ENCODE assay signal across 14 cellular contexts in the genomic region with DNA sequence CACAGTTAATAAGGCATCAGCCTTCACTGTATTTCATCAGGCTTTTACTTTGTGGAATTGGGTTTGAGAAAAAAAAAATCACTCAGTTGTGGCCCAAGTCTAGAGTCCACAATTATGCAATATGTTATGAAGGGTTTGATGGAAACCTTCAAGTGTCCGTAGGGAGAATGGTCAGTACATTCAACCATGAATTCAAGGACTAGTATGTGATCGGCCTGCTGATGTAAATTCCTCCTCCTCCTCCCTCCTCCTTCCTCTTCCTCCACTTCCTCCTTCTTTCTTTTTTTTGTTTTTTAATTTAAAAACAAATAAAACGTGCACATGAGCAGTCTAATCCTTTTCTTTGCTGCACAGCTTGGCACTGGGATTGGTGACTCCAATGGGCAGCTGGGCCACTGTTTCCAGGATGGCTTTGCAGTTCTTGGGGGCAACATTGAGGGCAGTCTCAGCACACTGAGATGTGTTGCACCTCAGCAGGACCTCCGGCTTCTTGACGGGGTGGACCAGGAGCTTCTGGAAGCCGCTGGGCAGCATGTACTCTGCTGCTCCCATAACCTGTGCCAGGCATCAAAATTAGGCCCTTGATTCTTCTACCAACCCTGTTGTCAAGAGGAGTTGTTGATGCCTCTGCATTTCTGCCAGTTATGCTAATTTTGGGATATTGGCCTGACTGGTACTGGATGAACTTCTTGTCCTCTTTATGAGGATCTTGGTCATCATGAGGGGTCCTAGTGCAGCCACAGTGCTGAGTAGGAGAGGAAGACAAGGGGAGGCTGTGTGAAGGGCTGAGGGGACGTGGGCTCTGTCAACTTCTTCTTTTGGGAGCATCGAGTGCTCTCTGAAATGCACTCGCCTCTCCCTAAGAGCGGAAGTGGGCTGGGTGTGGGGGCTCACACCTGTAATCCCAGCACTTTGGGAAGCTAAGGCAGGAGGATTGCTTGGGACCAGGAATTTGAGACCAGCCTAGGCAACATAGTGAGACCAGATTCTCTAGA. TPM values are rescaled to one million over a fixed set of nuclear protein-coding genes. Genes with fewer than 3 reads are reported as not detected.
DNase-seq lines count a peak whose midpoint lies in the region; ATAC-seq and TF ChIP-seq lines count a peak whose summit lies in the region.
"Had no signal": no experiment of that assay in that cellular context is flagged by ENCODE, and none has a peak within 500 bp of the region (broad histone marks: within the 10 kb centered on the region; RNA-seq: fewer than 3 reads in every experiment).

No MANE protein-coding gene starts in this region.

- H3K27ac ChIP-seq in colonic mucosa, result peak overlapping the region; percentile 44
- peak overlapping the region; percentile 93 for H3K27ac ChIP-seq in thymus (ENCODE audit: low read depth)
- H3K27ac ChIP-seq in GM23248, result no peak overlapping the region
- H3K27ac ChIP-seq: ovary, SJCRH30, thoracic aorta had no signal

- H3K36me3 Mint-ChIP-seq in activated naive CD4-positive, alpha-beta T cell treated with anti-CD3 and anti-CD28 coated beads, Interleukin-2, amount 50 U/mL, for 24 hours, result peaks cover 3% of the 10 kb centered on the region

- WGBS in thymus, result 73% methylated on average over 10 of the region's 10 CpGs
- 83% methylated on average over 10 of the region's 10 CpGs for WGBS in GM23248 (ENCODE audit: low coverage in 1 of 2, low lambda C conversion rate in 2 of 2, missing lambda C conversion rate in 2 of 2), 2 experiments

- DNase-seq in activated naive CD4-positive, alpha-beta T cell treated with anti-CD3 and anti-CD28 coated beads, Interleukin-2, amount 50 U/mL, for 16 hours, result no peak
- DNase-seq in NAMALWA (ENCODE audit: low spot score) (peak; percentile 56), colonic mucosa (no peak), GM23248 (no peak), AG08395 (ENCODE audit: low spot score) (no peak)
- DNase-seq: kidney, NCI-H2227 treated with DMSO at 0.1 percent for 48 hours, ovary, SJCRH30 had no signal

- H3K4me1 ChIP-seq in colonic mucosa (no peaks in the 10 kb centered on the region), thymus (ENCODE audit: control insufficient read depth, insufficient read depth, low read length) (peaks cover 47% of the 10 kb centered on the region), GM23248 (ENCODE audit: insufficient read depth) (peaks cover 9% of the 10 kb centered on the region)
- H3K4me1 ChIP-seq: SJCRH30 had no signal

- no peaks in the 10 kb centered on the region for H3F3A ChIP-seq in GM23248 (ENCODE audit: insufficient read depth)

- H3K9ac ChIP-seq in colonic mucosa (ENCODE audit: low read depth in 2 of 2, low read length in 2 of 2) (no peak overlapping the region), GM23248 (no peak overlapping the region)

- H3K27me3 Mint-ChIP-seq in activated naive CD4-positive, alpha-beta T cell treated with anti-CD3 and anti-CD28 coated beads, Interleukin-2, amount 50 U/mL, for 24 hours, result no peaks in the 10 kb centered on the region

- intact Hi-C loops in colonic mucosa (cut with DNase I), result no loop called here

- H3K27me3 ChIP-seq in colonic mucosa (no peaks in the 10 kb centered on the region), thymus (ENCODE audit: control insufficient read depth, insufficient read depth) (peaks cover under 1% of the 10 kb centered on the region), GM23248 (replicated peaks; ENCODE audit: insufficient read depth) (peaks cover 22% of the 10 kb centered on the region; the same call in 1 of the 2 replicates)
- H3K27me3 ChIP-seq: ovary, SJCRH30 had no signal

- peak overlapping the region; percentile 61 for H3K4me3 Mint-ChIP-seq in activated naive CD4-positive, alpha-beta T cell treated with anti-CD3 and anti-CD28 coated beads, Interleukin-2, amount 50 U/mL, for 24 hours

- no peak for ATAC-seq in HG02763 (IDR thresholded peaks at IDR 0.05; ENCODE audit: unreplicated experiment)

- no peak overlapping the region for H2AFZ ChIP-seq in GM23248

- H3K4me3 ChIP-seq in colonic mucosa (no peak overlapping the region), thymus (ENCODE audit: low read length) (no peak overlapping the region), GM23248 (no peak overlapping the region)
- H3K4me3 ChIP-seq: ovary, SJCRH30, thoracic aorta had no signal

- no peak overlapping the region for H3K4me2 ChIP-seq in GM23248 (ENCODE audit: unreplicated experiment)

- no peaks in the 10 kb centered on the region for H3K79me2 ChIP-seq in GM23248 (ENCODE audit: insufficient read depth)

- H3K9me3 Mint-ChIP-seq in activated naive CD4-positive, alpha-beta T cell treated with anti-CD3 and anti-CD28 coated beads, Interleukin-2, amount 50 U/mL, for 24 hours, result peaks cover 6% of the 10 kb centered on the region

- peaks cover 82% of the 10 kb centered on the region for H3K4me1 Mint-ChIP-seq in activated naive CD4-positive, alpha-beta T cell treated with anti-CD3 and anti-CD28 coated beads, Interleukin-2, amount 50 U/mL, for 24 hours

- H4K20me1 ChIP-seq in GM23248 (ENCODE audit: insufficient read depth), result no peaks in the 10 kb centered on the region

- no peak for TF ChIP-seq CTCF in colonic mucosa (IDR thresholded peaks at IDR 0.05)

- no peaks in the 10 kb centered on the region for H3K9me3 ChIP-seq in colonic mucosa
- H3K9me3 ChIP-seq in thymus (ENCODE audit: control insufficient read depth), result no peaks in the 10 kb centered on the region
- no peaks in the 10 kb centered on the region for H3K9me3 ChIP-seq in GM23248 (ENCODE audit: low read depth)
- H3K9me3 ChIP-seq: ovary, SJCRH30, thoracic aorta had no signal

- H3K36me3 ChIP-seq in colonic mucosa, result no peaks in the 10 kb centered on the region
- no peaks in the 10 kb centered on the region for H3K36me3 ChIP-seq in thymus (ENCODE audit: control insufficient read depth, insufficient read depth)
- H3K36me3 ChIP-seq in GM23248 (ENCODE audit: low read depth), result no peaks in the 10 kb centered on the region
- H3K36me3 ChIP-seq: ovary, SJCRH30, thoracic aorta had no signal

- peak overlapping the region; percentile 97 for H3K27ac Mint-ChIP-seq in activated naive CD4-positive, alpha-beta T cell treated with anti-CD3 and anti-CD28 coated beads, Interleukin-2, amount 50 U/mL, for 24 hours

- H3K9me2 ChIP-seq in GM23248 (ENCODE audit: insufficient read depth), result no peaks in the 10 kb centered on the region

- in situ Hi-C loops in GM23248 (cut with MboI), result no loop called here

RNA-seq across cellular contexts. Expression of a gene that starts 9.3 kb away (rescaled TPM):
- total RNA-seq in colonic mucosa, result 1 to 10 TPM; 1.7 to 2.4 TPM
- polyA plus RNA-seq in thymus (13.0 TPM), GM23248 (2016; fragmentation: Nextera tagmentation; extraction: Ambion mirVana) (not detected in 2 replicates)
- not detected in 2 replicates for total RNA-seq in GM23248 (2014; rRNA removed; shearing (Covaris generic))
- total RNA-seq: bronchial epithelial cell, SJCRH30 had no signal

RNA-seq across cellular contexts. Expression of a gene that starts 17.4 kb away (rescaled TPM):
- total RNA-seq in colonic mucosa, result 100 to 1,000 TPM in 1 of 2 donors, 10 to 100 TPM in 1; 80.3 to 110 TPM
- polyA plus RNA-seq in thymus, result 122 TPM
- 24.1 and 35.7 TPM in 2 replicates for total RNA-seq in GM23248 (2014; rRNA removed; shearing (Covaris generic))
- 84.2 and 99.9 TPM in 2 replicates for polyA plus RNA-seq in GM23248 (2016; fragmentation: Nextera tagmentation; extraction: Ambion mirVana)
